In genomic region chr3:196537319-196537984, GRCh38 we compare ENCODE assay signal across 8 cellular contexts. TPM values are rescaled to one million over a fixed set of nuclear protein-coding genes. Genes with fewer than 3 reads are reported as not detected.
DNase-seq lines count a peak whose midpoint lies in the region; ATAC-seq and TF ChIP-seq lines count a peak whose summit lies in the region.

No MANE protein-coding gene starts in this region.

- TF ChIP-seq EP300 in upper lobe of left lung (IDR thresholded peaks at IDR 0.05): no peak

- peak; percentile 29 to 71 (median 54) for DNase-seq in CD8-positive, alpha-beta memory T cell
- DNase-seq in Karpas-422 (peak; percentile 70), neural progenitor cell (ENCODE audit: low spot score) (peak; percentile 60), upper lobe of left lung (no peak), HK-2 (ENCODE audit: unreplicated experiment) (no peak)
- DNase-seq in activated CD4-positive, alpha-beta T cell treated with anti-CD3 and anti-CD28 coated beads, Interleukin-2, amount 50 U/mL, for 24 hours (ENCODE audit: low read depth in 1 of 2, low spot score in 1 of 2): peak; percentile 33 to 44
- DNase-seq in effector CD4-positive, alpha-beta T cell: peak; percentile 62

- 41 to 50% methylated on average over 18 of the region's 18 CpGs for WGBS in upper lobe of left lung, 2 donors

- H3F3A ChIP-seq in neural progenitor cell (ENCODE audit: low read depth): no peaks in the 10 kb centered on the region

- ATAC-seq in upper lobe of left lung (ENCODE audit: low FRiP score in 2 of 2) (no peak), GM19328 (IDR thresholded peaks at IDR 0.05; ENCODE audit: unreplicated experiment) (no peak)

- no peaks in the 10 kb centered on the region for H3K9me3 Mint-ChIP-seq in CD8-positive, alpha-beta memory T cell
- peaks cover 4% of the 10 kb centered on the region for H3K9me3 Mint-ChIP-seq in neural progenitor cell

- POLR2A ChIA-PET in CD8-positive, alpha-beta memory T cell (lab: Charles Lee): no interaction called here

- H3K4me1 Mint-ChIP-seq in CD8-positive, alpha-beta memory T cell: peaks cover 0 to 4% (median 0%) of the 10 kb centered on the region in 3 donors
- H3K4me1 Mint-ChIP-seq in neural progenitor cell: peaks cover 17% of the 10 kb centered on the region

- no peak overlapping the region for H2AFZ ChIP-seq in Karpas-422 (ENCODE audit: low read length)
- H2AFZ ChIP-seq in neural progenitor cell (replicated peaks): no peak overlapping the region

- no peaks in the 10 kb centered on the region for H3K9me2 ChIP-seq in Karpas-422 (replicated peaks; ENCODE audit: insufficient read depth, low read length)

- no peak overlapping the region for H3K27ac Mint-ChIP-seq in CD8-positive, alpha-beta memory T cell
- no peak overlapping the region for H3K27ac Mint-ChIP-seq in neural progenitor cell

- H3K9ac ChIP-seq in Karpas-422 (ENCODE audit: low read length) (no peak overlapping the region), neural progenitor cell (no peak overlapping the region)

- H4K20me1 ChIP-seq in Karpas-422 (ENCODE audit: insufficient read depth, low read depth, low read length) (no peaks in the 10 kb centered on the region), neural progenitor cell (ENCODE audit: low read depth) (no peaks in the 10 kb centered on the region)

- peak; percentile 82 for TF ChIP-seq CTCF in neural progenitor cell (IDR thresholded peaks at IDR 0.05)
- peak; percentile 34 to 72 (median 52) for TF ChIP-seq CTCF in upper lobe of left lung (IDR thresholded peaks at IDR 0.05)

- no peaks in the 10 kb centered on the region for H3K36me3 Mint-ChIP-seq in CD8-positive, alpha-beta memory T cell
- H3K36me3 Mint-ChIP-seq in neural progenitor cell: no peaks in the 10 kb centered on the region

- CTCF ChIA-PET in CD8-positive, alpha-beta memory T cell (lab: Charles Lee): interaction anchor here (0.8 to 1.7 kb wide), 6 partner anchors 8 to 147 kb away, joined by 3 to 7 read pairs (median 4); no protein-coding TSS in a partner anchor

- H3K4me3 ChIP-seq in CD8-positive, alpha-beta memory T cell (ENCODE audit: low read length): no peak overlapping the region
- no peak overlapping the region for H3K4me3 ChIP-seq in Karpas-422 (ENCODE audit: low read length)
- no peak overlapping the region for H3K4me3 ChIP-seq in neural progenitor cell
- no peak overlapping the region for H3K4me3 ChIP-seq in upper lobe of left lung

- H3K36me3 ChIP-seq in CD8-positive, alpha-beta memory T cell (ENCODE audit: insufficient read depth, low read length): no peaks in the 10 kb centered on the region
- H3K36me3 ChIP-seq in Karpas-422 (ENCODE audit: insufficient read depth, low read length) (no peaks in the 10 kb centered on the region), neural progenitor cell (no peaks in the 10 kb centered on the region), upper lobe of left lung (no peaks in the 10 kb centered on the region)

- peaks cover 6 to 25% of the 10 kb centered on the region in 2 donors for H3K27me3 Mint-ChIP-seq in CD8-positive, alpha-beta memory T cell
- H3K27me3 Mint-ChIP-seq in neural progenitor cell (ENCODE audit: insufficient read depth, low read depth): peaks cover 5% of the 10 kb centered on the region

- TF ChIP-seq POLR2A in upper lobe of left lung (IDR thresholded peaks at IDR 0.05): no peak

- no peak overlapping the region for H3K4me3 Mint-ChIP-seq in CD8-positive, alpha-beta memory T cell
- H3K4me3 Mint-ChIP-seq in neural progenitor cell: no peak overlapping the region

- H3K27ac ChIP-seq in CD8-positive, alpha-beta memory T cell (ENCODE audit: low read depth, low read length): no peak overlapping the region
- H3K27ac ChIP-seq in Karpas-422 (ENCODE audit: low read length): no peak overlapping the region
- H3K27ac ChIP-seq in neural progenitor cell: no peak overlapping the region
- no peak overlapping the region for H3K27ac ChIP-seq in upper lobe of left lung

- no peaks in the 10 kb centered on the region for H3K9me3 ChIP-seq in CD8-positive, alpha-beta memory T cell (ENCODE audit: low read length)
- H3K9me3 ChIP-seq in Karpas-422 (ENCODE audit: low read length) (no peaks in the 10 kb centered on the region), neural progenitor cell (ENCODE audit: low read depth) (no peaks in the 10 kb centered on the region), upper lobe of left lung (no peaks in the 10 kb centered on the region)

- H3K79me2 ChIP-seq in Karpas-422 (ENCODE audit: low read length): no peaks in the 10 kb centered on the region
- H3K79me2 ChIP-seq in neural progenitor cell (ENCODE audit: low read depth): no peaks in the 10 kb centered on the region

- no peaks in the 10 kb centered on the region for H3K27me3 ChIP-seq in CD8-positive, alpha-beta memory T cell (ENCODE audit: insufficient read depth, low read length, poor library complexity, severe bottlenecking)
- H3K27me3 ChIP-seq in Karpas-422 (ENCODE audit: low read length): no peaks in the 10 kb centered on the region
- peaks cover 13% of the 10 kb centered on the region for H3K27me3 ChIP-seq in neural progenitor cell
- H3K27me3 ChIP-seq in upper lobe of left lung: no peaks in the 10 kb centered on the region

- no peak overlapping the region for H3K4me2 ChIP-seq in Karpas-422 (ENCODE audit: low read depth, low read length, poor library complexity, severe bottlenecking)
- H3K4me2 ChIP-seq in neural progenitor cell: no peak overlapping the region

- no peaks in the 10 kb centered on the region for H3K4me1 ChIP-seq in CD8-positive, alpha-beta memory T cell (ENCODE audit: insufficient read depth, low read length)
- H3K4me1 ChIP-seq in Karpas-422 (ENCODE audit: low read length): no peaks in the 10 kb centered on the region
- H3K4me1 ChIP-seq in neural progenitor cell: no peaks in the 10 kb centered on the region
- H3K4me1 ChIP-seq in upper lobe of left lung: no peaks in the 10 kb centered on the region

RNA-seq across cellular contexts. Expression of gene SMCO1, which starts 22.3 kb away (rescaled TPM):
- total RNA-seq in CD8-positive, alpha-beta memory T cell: not detected
- polyA plus RNA-seq in CD8-positive, alpha-beta memory T cell: not detected
- not detected in 2 replicates for total RNA-seq in Karpas-422 (2014; rRNA removed; shearing (Covaris generic); ENCODE audit: low replicate concordance)
- not detected in 2 replicates for total RNA-seq in neural progenitor cell (ENCODE audit: low replicate concordance)
- total RNA-seq in upper lobe of left lung: not detected

RNA-seq across cellular contexts. Expression of gene WDR53, which starts 30.9 kb away (rescaled TPM):
- 10 to 100 TPM; 26.7 to 28.8 TPM for total RNA-seq in CD8-positive, alpha-beta memory T cell
- 21.5 TPM for polyA plus RNA-seq in CD8-positive, alpha-beta memory T cell
- 7.0 and 9.2 TPM in 2 replicates for total RNA-seq in Karpas-422 (2014; rRNA removed; shearing (Covaris generic); ENCODE audit: low replicate concordance)
- total RNA-seq in neural progenitor cell (ENCODE audit: low replicate concordance): 9.3 and 9.7 TPM in 2 replicates
- 10 to 100 TPM in 2 of 6 donors, 1 to 10 TPM in 3, under 1 TPM in 1; 1.00 to 31.4 (median 8.7) TPM for total RNA-seq in upper lobe of left lung

RNA-seq across cellular contexts. Expression of gene FBXO45, which starts 31.0 kb away (rescaled TPM):
- total RNA-seq in CD8-positive, alpha-beta memory T cell: 10 to 100 TPM; 29.3 to 30.1 TPM
- polyA plus RNA-seq in CD8-positive, alpha-beta memory T cell: 5.6 TPM
- total RNA-seq in Karpas-422 (2014; rRNA removed; shearing (Covaris generic); ENCODE audit: low replicate concordance): 14.4 and 15.2 TPM in 2 replicates
- total RNA-seq in neural progenitor cell (ENCODE audit: low replicate concordance): 14.4 and 23.1 TPM in 2 replicates
- 1 to 10 TPM; 2.2 to 9.6 (median 6.4) TPM for total RNA-seq in upper lobe of left lung

RNA-seq across cellular contexts. Expression of gene RNF168, which starts 33.9 kb away (rescaled TPM):
- total RNA-seq in CD8-positive, alpha-beta memory T cell: 10 to 100 TPM; 29.8 to 31.1 TPM
- 12.9 TPM for polyA plus RNA-seq in CD8-positive, alpha-beta memory T cell
- 35.4 and 42.8 TPM in 2 replicates for total RNA-seq in Karpas-422 (2014; rRNA removed; shearing (Covaris generic); ENCODE audit: low replicate concordance)
- total RNA-seq in neural progenitor cell (ENCODE audit: low replicate concordance) (23.8 and 25.1 TPM in 2 replicates), upper lobe of left lung (10 to 100 TPM; 22.2 to 33.5 (median 26.6) TPM)

Comparison
In these comparisons a context has a peak if more than half of its experiments do, and no peak if none do; other contexts are left out.
1. DNase-seq: peak in CD8-positive, alpha-beta memory T cell (5 of 5), Karpas-422 (single experiment), activated CD4-positive, alpha-beta T cell treated with anti-CD3 and anti-CD28 coated beads, Interleukin-2, amount 50 U/mL, for 24 hours (2 of 2), effector CD4-positive, alpha-beta T cell (single experiment) and neural progenitor cell (single experiment); none in upper lobe of left lung (0 of 2) and HK-2 (single experiment).